8 cellular contexts compared by ENCODE assay signal in genomic region chr19:38335949-38336637, GRCh38.
DNase-seq lines count a peak whose midpoint lies in the region; ATAC-seq and TF ChIP-seq lines count a peak whose summit lies in the region.

No MANE protein-coding gene starts in this region.

- peak overlapping the region; percentile 89 for H3K4me3 ChIP-seq in AG04449 (ENCODE audit: low read depth, low read length)
- peak overlapping the region; percentile 58 to 76 (median 62) for H3K4me3 ChIP-seq in skin epidermis

- in situ Hi-C loops in T47D (cut with HindIII; ENCODE audit: low pct_unique_long_range_greater_than_20kb, low sequenced_read_pairs), result no loop called here

- H3K27ac ChIP-seq in VCaP, result peak overlapping the region; percentile 79
- H3K27ac ChIP-seq in skin epidermis, result peak overlapping the region; percentile 59 to 95 (median 89)

- CTCF ChIA-PET in AG04449 (lab: Yijun Ruan, JAX), result interaction anchor here (0.6 to 10.2 kb wide), 23 partner anchors 9 to 433 kb away, joined by 3 to 298 read pairs (median 4); partner anchors contain the start of genes EIF3K, GGN, KCNK6 and PPP1R14A

- TF ChIP-seq CTCF in AG04449 (IDR thresholded peaks at IDR 0.05; ENCODE audit: insufficient read depth, low read length, missing control alignments) (no peak), VCaP (conservative IDR thresholded peaks at IDR 0.05) (no peak)

- POLR2A ChIA-PET in AG04449 (lab: Yijun Ruan, JAX), result interaction anchor here (0.7 to 0.8 kb wide), 3 partner anchors 17 to 54 kb away, joined by 4 read pairs; partner anchors contain the start of genes KCNK6 and PSMD8

- DNase-seq in AG04449 (ENCODE audit: low read depth, low spot score) (peak; percentile 44), NCI-H2196 (lab: John Stamatoyannopoulos, UW; ENCODE audit: unreplicated experiment) (peak; percentile 92), T47D (ENCODE audit: low read depth in 1 of 2, low spot score in 1 of 2) (peak; percentile 75 to 97), iPS-NIHi11 (ENCODE audit: low spot score) (peak; percentile 89)

- ATAC-seq in GM18873 (IDR thresholded peaks at IDR 0.05; ENCODE audit: low FRiP score, unreplicated experiment) (peak; percentile 62), HG03108 (IDR thresholded peaks at IDR 0.05; ENCODE audit: unreplicated experiment) (peak; percentile 65)

Comparison
In these comparisons a context has a peak if more than half of its experiments do, and no peak if none do; other contexts are left out.
1. Peak in every context shown above with its lines: DNase-seq, ATAC-seq, H3K4me3 ChIP-seq and H3K27ac ChIP-seq.